ENCODE assay signal across 13 cellular contexts in genomic region chr3:4508048-4508981, GRCh38. TPM values are rescaled to one million over a fixed set of nuclear protein-coding genes. Genes with fewer than 3 reads are reported as not detected.
DNase-seq lines count a peak whose midpoint lies in the region; ATAC-seq and TF ChIP-seq lines count a peak whose summit lies in the region.
"Had no signal": no experiment of that assay in that cellular context is flagged by ENCODE, and none has a peak within 500 bp of the region (broad histone marks: within the 10 kb centered on the region; RNA-seq: fewer than 3 reads in every experiment).

No MANE protein-coding gene starts in this region.

- H3K9me3 ChIP-seq in thyroid gland, result no peaks in the 10 kb centered on the region
- H3K9me3 ChIP-seq in tibial nerve, result no peaks in the 10 kb centered on the region

- peaks cover 4% of the 10 kb centered on the region for H3K27me3 Mint-ChIP-seq in HFFc6 (ENCODE audit: insufficient read depth)
- H3K27me3 Mint-ChIP-seq: activated CD4-positive, alpha-beta memory T cell treated with anti-CD3 and anti-CD28 coated beads for 36 hours had no signal

- TF ChIP-seq EP300 in tibial nerve (IDR thresholded peaks at IDR 0.05), result no peak

- TF ChIP-seq CTCF in KMS-11 (conservative IDR thresholded peaks at IDR 0.05; ENCODE audit: low read depth, low read length) (no peak), thyroid gland (IDR thresholded peaks at IDR 0.05) (no peak), HFFc6 (IDR thresholded peaks at IDR 0.05) (no peak), tibial nerve (IDR thresholded peaks at IDR 0.05) (no peak)

- H3K4me2 ChIP-seq in KMS-11, result peak overlapping the region; percentile 42

- intact Hi-C loops in thyroid gland (cut with DNase I), result no loop called here

- TF ChIP-seq POLR2A in thyroid gland (IDR thresholded peaks at IDR 0.05) (no peak), tibial nerve (IDR thresholded peaks at IDR 0.05) (no peak)

- 76% methylated on average over 8 of the region's 8 CpGs for WGBS in thyroid gland, 2 donors
- 64 to 66% methylated on average over 8 of the region's 8 CpGs for WGBS in tibial nerve, 2 donors

- H3K36me3 Mint-ChIP-seq in HFFc6 (ENCODE audit: low read depth), result no peaks in the 10 kb centered on the region

- no peak overlapping the region for H3K4me3 ChIP-seq in KMS-11 (IDR thresholded peaks at IDR 0.05; ENCODE audit: insufficient read depth, low read depth, low read length)
- no peak overlapping the region for H3K4me3 ChIP-seq in thyroid gland (replicated peaks in 1 of 3)
- no peak overlapping the region for H3K4me3 ChIP-seq in tibial nerve

- H3K79me2 ChIP-seq in KMS-11 (ENCODE audit: insufficient read depth, low read depth), result no peaks in the 10 kb centered on the region

- H3K36me3 ChIP-seq in KMS-11 (ENCODE audit: insufficient read depth), result no peaks in the 10 kb centered on the region
- no peaks in the 10 kb centered on the region for H3K36me3 ChIP-seq in thyroid gland
- H3K36me3 ChIP-seq in tibial nerve, result no peaks in the 10 kb centered on the region

- H3K4me1 Mint-ChIP-seq in HFFc6 (ENCODE audit: low read depth), result peaks cover 15% of the 10 kb centered on the region

- H3K9ac ChIP-seq in KMS-11, result peak overlapping the region; percentile 33; the same call in 1 of the 2 replicates

- peak; percentile 15 to 41 for ATAC-seq in activated CD4-positive, CD25-positive, alpha-beta regulatory T cell treated with anti-CD3 and anti-CD28 coated beads, Interleukin-2, amount 50 U/mL, for 24 hours
- ATAC-seq in HG02759 (IDR thresholded peaks at IDR 0.05; ENCODE audit: unreplicated experiment), result peak; percentile 80

- no peaks in the 10 kb centered on the region for H3K9me3 Mint-ChIP-seq in HFFc6
- H3K9me3 Mint-ChIP-seq: activated CD4-positive, alpha-beta memory T cell treated with anti-CD3 and anti-CD28 coated beads for 36 hours; H9 had no signal

- no peak overlapping the region for H3K4me3 Mint-ChIP-seq in HFFc6
- H3K4me3 Mint-ChIP-seq: activated CD4-positive, alpha-beta memory T cell treated with anti-CD3 and anti-CD28 coated beads for 36 hours had no signal

- peaks cover 65% of the 10 kb centered on the region for H3K4me1 ChIP-seq in KMS-11 (ENCODE audit: low read depth, poor library complexity, severe bottlenecking)
- peaks cover 78 to 80% of the 10 kb centered on the region in 2 donors for H3K4me1 ChIP-seq in thyroid gland
- peaks cover 0 to 16% (median 7%) of the 10 kb centered on the region in 4 donors for H3K4me1 ChIP-seq in tibial nerve

- no peak overlapping the region for H2AFZ ChIP-seq in KMS-11 (ENCODE audit: low read depth)

- H3K27me3 ChIP-seq in KMS-11 (ENCODE audit: insufficient read depth, low read depth) (no peaks in the 10 kb centered on the region), thyroid gland (no peaks in the 10 kb centered on the region), tibial nerve (no peaks in the 10 kb centered on the region)

- H3K27ac ChIP-seq in KMS-11, result peak overlapping the region; percentile 82
- H3K27ac ChIP-seq in thyroid gland, result peak overlapping the region; percentile 17 to 84 (median 41)
- H3K27ac ChIP-seq in tibial nerve, result no peak overlapping the region

- no peaks in the 10 kb centered on the region for H4K20me1 ChIP-seq in KMS-11 (ENCODE audit: insufficient read depth)

- H3K27ac Mint-ChIP-seq in HFFc6, result no peak overlapping the region
- H3K27ac Mint-ChIP-seq: activated CD4-positive, alpha-beta memory T cell treated with anti-CD3 and anti-CD28 coated beads for 36 hours had no signal

- DNase-seq in activated CD4-positive, CD25-positive, alpha-beta regulatory T cell treated with anti-CD3 and anti-CD28 coated beads, Interleukin-2, amount 50 U/mL, for 72 hours, result no peak
- DNase-seq in thyroid gland, result no peak
- no peak for DNase-seq in cerebellar cortex (ENCODE audit: low spot score)
- DNase-seq in HFFc6, result no peak
- no peak for DNase-seq in tibial nerve (ENCODE audit: low spot score in 2 of 2)
- DNase-seq: activated CD4-positive, alpha-beta memory T cell treated with anti-CD3 and anti-CD28 coated beads for 36 hours; cortex of kidney; H9; islet precursor cell; NCI-H510A had no signal

RNA-seq across cellular contexts. Expression of gene ITPR1, which starts 15.2 kb away (rescaled TPM):
- total RNA-seq in thyroid gland, result 100 to 1,000 TPM; 210 to 261 (median 232) TPM
- total RNA-seq in HFFc6 (2021; fragmentation: NEBNext Ultra II Directional; extraction: Animal tissue kit (Norgen Biotek cat#: 25700)), result 1 to 10 TPM; 4.9 to 8.3 (median 6.1) TPM
- 10 to 100 TPM; 56.1 to 71.2 (median 61.9) TPM for total RNA-seq in tibial nerve

RNA-seq across cellular contexts. Expression of gene SUMF1, which starts 41.2 kb away (rescaled TPM):
- total RNA-seq in thyroid gland (10 to 100 TPM; 58.8 to 98.3 (median 74.5) TPM), tibial nerve (10 to 100 TPM; 49.2 to 70.6 (median 63.8) TPM)
- total RNA-seq in HFFc6 (2021; fragmentation: NEBNext Ultra II Directional; extraction: Animal tissue kit (Norgen Biotek cat#: 25700)), result 10 to 100 TPM; 33.5 to 38.0 (median 36.0) TPM

Comparison
In these comparisons a context has a peak if more than half of its experiments do, and no peak if none do; other contexts are left out.
1. H3K27ac ChIP-seq: peak in KMS-11 (single experiment) and thyroid gland (3 of 3); none in tibial nerve (0 of 4).
2. RNA of gene ITPR1, which starts 15.2 kb away (total RNA-seq): 210 to 261 TPM in thyroid gland and 56.1 to 71.2 TPM in tibial nerve; 4.9 to 8.3 TPM in HFFc6; every median in the first group is over 4 times any median in the second.